ENCODE assay signal across 1 cellular context in the genomic region with DNA sequence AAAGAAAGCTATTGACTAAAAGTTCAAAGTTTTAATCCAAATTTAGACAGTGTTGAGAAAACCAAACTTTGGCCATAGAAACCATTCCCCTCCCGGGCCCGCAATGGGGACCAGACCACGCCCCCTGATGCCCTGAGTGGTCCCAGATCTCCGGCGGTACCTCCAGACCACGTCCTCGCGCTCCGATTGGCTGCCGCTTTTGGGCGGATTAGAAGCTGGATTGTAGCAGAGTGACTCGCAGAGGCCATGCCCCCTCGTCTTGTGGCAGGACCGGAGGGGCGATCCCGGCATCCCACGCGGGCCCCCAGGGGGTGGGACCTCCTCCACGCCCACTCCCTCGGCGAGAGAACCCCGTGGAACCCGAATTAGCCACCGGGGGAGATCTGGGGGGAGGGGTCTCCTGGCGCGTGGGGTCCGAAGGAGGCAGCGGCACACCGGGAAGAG.
TF ChIP-seq lines count a peak whose summit lies in the region.

No MANE protein-coding gene starts in this region.

TF ChIP-seq in IMR-90, 13 proteins besides CTCF, POLR2A, EP300 and RAD21 (continued from another document):
- TF ChIP-seq, protein P1, sequence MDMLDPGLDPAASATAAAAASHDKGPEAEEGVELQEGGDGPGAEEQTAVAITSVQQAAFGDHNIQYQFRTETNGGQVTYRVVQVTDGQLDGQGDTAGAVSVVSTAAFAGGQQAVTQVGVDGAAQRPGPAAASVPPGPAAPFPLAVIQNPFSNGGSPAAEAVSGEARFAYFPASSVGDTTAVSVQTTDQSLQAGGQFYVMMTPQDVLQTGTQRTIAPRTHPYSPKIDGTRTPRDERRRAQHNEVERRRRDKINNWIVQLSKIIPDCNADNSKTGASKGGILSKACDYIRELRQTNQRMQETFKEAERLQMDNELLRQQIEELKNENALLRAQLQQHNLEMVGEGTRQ (IDR thresholded peaks at IDR 0.05; ENCODE audit: low read depth, low read length), result no peak
- no peak for TF ChIP-seq MAZ (IDR thresholded peaks at IDR 0.05; ENCODE audit: borderline replicate concordance, low read depth, low read length)
- no peak for TF ChIP-seq MAFK (IDR thresholded peaks at IDR 0.05; ENCODE audit: low read depth, low read length)
- TF ChIP-seq CHD1 (IDR thresholded peaks at IDR 0.05; ENCODE audit: low read depth, low read length), result no peak
- no peak for TF ChIP-seq BHLHE40 (IDR thresholded peaks at IDR 0.05; ENCODE audit: low read depth, low read length)
- no peak for TF ChIP-seq FOS (IDR thresholded peaks at IDR 0.05; ENCODE audit: low read depth, low read length)
- no peak for TF ChIP-seq RCOR1 (IDR thresholded peaks at IDR 0.05; ENCODE audit: insufficient replicate concordance, low read length)
- no peak for TF ChIP-seq SMC3 (IDR thresholded peaks at IDR 0.05; ENCODE audit: low read depth, low read length)
- TF ChIP-seq MXI1 (IDR thresholded peaks at IDR 0.05; ENCODE audit: borderline replicate concordance, low read depth, low read length), result no peak
- TF ChIP-seq, protein P2, sequence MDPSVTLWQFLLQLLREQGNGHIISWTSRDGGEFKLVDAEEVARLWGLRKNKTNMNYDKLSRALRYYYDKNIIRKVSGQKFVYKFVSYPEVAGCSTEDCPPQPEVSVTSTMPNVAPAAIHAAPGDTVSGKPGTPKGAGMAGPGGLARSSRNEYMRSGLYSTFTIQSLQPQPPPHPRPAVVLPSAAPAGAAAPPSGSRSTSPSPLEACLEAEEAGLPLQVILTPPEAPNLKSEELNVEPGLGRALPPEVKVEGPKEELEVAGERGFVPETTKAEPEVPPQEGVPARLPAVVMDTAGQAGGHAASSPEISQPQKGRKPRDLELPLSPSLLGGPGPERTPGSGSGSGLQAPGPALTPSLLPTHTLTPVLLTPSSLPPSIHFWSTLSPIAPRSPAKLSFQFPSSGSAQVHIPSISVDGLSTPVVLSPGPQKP (IDR thresholded peaks at IDR 0.05; ENCODE audit: borderline replicate concordance, low read depth, low read length), result no peak
TF ChIP-seq in IMR-90: peak in this region for 0.
